8 cellular contexts compared by ENCODE assay signal in the genomic region with DNA sequence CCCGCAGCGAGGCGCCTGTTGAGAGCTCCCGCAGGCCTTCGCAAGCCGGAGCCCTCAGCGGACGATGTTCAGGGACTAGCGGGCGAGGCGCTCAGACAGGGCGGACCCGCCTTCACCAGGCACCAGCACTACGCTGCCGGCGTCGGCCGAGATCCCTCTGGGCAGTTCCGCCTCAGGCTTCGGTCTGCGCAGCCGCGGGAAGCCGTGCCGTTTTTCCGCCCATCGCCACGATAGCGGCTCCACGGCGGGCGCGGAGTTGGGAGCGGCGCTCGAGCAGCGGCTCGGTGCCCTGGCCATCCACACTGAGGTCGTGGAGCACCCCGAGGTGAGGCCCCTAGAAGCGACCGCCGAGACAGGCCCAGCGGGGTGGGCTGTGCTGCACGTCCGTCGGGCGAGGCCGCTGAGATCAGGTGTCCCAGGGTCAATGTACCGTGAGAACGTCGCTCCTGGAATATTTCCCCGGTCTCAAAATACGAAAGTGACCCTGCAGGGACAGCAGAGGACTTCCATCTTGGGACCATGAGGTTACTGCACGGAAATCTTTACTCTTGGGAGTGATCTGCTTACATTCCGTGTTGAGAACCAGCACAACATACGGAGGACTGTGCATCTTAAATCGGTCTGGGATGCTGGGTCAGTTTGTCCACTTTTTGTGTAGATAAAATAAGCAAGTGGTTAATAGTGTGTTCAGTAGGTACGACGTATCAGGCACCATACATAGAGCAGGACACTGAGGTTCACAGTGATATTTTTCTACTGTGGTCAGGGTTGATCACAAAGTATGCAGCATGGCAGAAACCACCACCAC. TPM values are rescaled to one million over a fixed set of nuclear protein-coding genes. Genes with fewer than 3 reads are reported as not detected.
DNase-seq lines count a peak whose midpoint lies in the region; ATAC-seq, FAIRE-seq and TF ChIP-seq lines count a peak whose summit lies in the region.

No MANE protein-coding gene starts in this region.

- DNase-seq in H9 (peak; percentile 75), SK-N-DZ (ENCODE audit: low spot score) (peak; percentile 30), glutamatergic neuron (peak; percentile 91), pancreas (peak; percentile 86 to 97 (median 90)), thyroid gland (peak; percentile 85 to 88)

- no peaks in the 10 kb centered on the region for H3K9me2 ChIP-seq in Loucy (replicated peaks; ENCODE audit: low read depth, low read length)

- H3F3A ChIP-seq in Loucy (ENCODE audit: low read depth), result peaks cover 3% of the 10 kb centered on the region; the same call in 1 of the 2 replicates

- H3K36me3 ChIP-seq in ES-I3 (ENCODE audit: insufficient read depth, low read length) (no peaks in the 10 kb centered on the region; the same call in 1 of the 2 replicates), Loucy (ENCODE audit: insufficient read depth, low read length) (no peaks in the 10 kb centered on the region), pancreas (no peaks in the 10 kb centered on the region), thyroid gland (no peaks in the 10 kb centered on the region)

- H3K4me3 Mint-ChIP-seq in H9 (peak overlapping the region; percentile 72 to 89), glutamatergic neuron (ENCODE audit: unreplicated experiment) (peak overlapping the region; percentile 88)
- H3K4me3 Mint-ChIP-seq in activated naive CD4-positive, alpha-beta T cell treated with anti-CD3 and anti-CD28 coated beads, Interleukin-2, amount 50 U/mL, for 24 hours, result peak overlapping the region; percentile 89

- no peak for TF ChIP-seq CTCF in H9 (conservative IDR thresholded peaks at IDR 0.05)
- TF ChIP-seq CTCF in Loucy (conservative IDR thresholded peaks at IDR 0.05; ENCODE audit: low read length), result no peak
- no peak for TF ChIP-seq CTCF in glutamatergic neuron (IDR thresholded peaks at IDR 0.05; ENCODE audit: partially characterized antibody, unreplicated experiment)
- no peak for TF ChIP-seq CTCF in pancreas (IDR thresholded peaks at IDR 0.05)
- peak in 1 of 6 experiments; percentile 9 for TF ChIP-seq CTCF in thyroid gland (IDR thresholded peaks at IDR 0.05)

- no peak overlapping the region for H2BK15ac ChIP-seq in H9 (ENCODE audit: low read depth, low read length)

- no peak overlapping the region for H4K8ac ChIP-seq in H9 (replicated peaks; ENCODE audit: insufficient read length, low read depth, low read length)

- H2BK5ac ChIP-seq in H9 (ENCODE audit: insufficient read length, low read length), result no peak overlapping the region

- no peak overlapping the region for H2AFZ ChIP-seq in H9 (ENCODE audit: low read length)
- H2AFZ ChIP-seq in Loucy (ENCODE audit: low read length), result peak overlapping the region; percentile 95

- H2BK20ac ChIP-seq in H9 (ENCODE audit: low read depth, low read length, poor library complexity, severe bottlenecking), result no peak overlapping the region

- H2BK120ac ChIP-seq in H9 (ENCODE audit: low read depth, low read length, poor library complexity, severe bottlenecking), result no peak overlapping the region

- H3K27me3 Mint-ChIP-seq in H9 (ENCODE audit: low read depth) (no peaks in the 10 kb centered on the region), glutamatergic neuron (ENCODE audit: unreplicated experiment) (peaks cover 8% of the 10 kb centered on the region)
- no peaks in the 10 kb centered on the region for H3K27me3 Mint-ChIP-seq in activated naive CD4-positive, alpha-beta T cell treated with anti-CD3 and anti-CD28 coated beads, Interleukin-2, amount 50 U/mL, for 24 hours

- H3K9ac ChIP-seq in ES-I3 (ENCODE audit: low read depth, low read length) (peak overlapping the region; percentile 78), H9 (ENCODE audit: extremely low read depth, insufficient read length, low read length) (peak overlapping the region; percentile 29), Loucy (ENCODE audit: low read depth, low read length, poor library complexity, severe bottlenecking) (peak overlapping the region; percentile 91)

- H3K4ac ChIP-seq in H9 (ENCODE audit: low read depth, low read length), result no peak overlapping the region

- no peak for FAIRE-seq in pancreas (lab: Jason Lieb, UNC)

- H3K36me3 Mint-ChIP-seq in H9 (ENCODE audit: insufficient read depth in 1 of 3, low read depth in 3 of 3) (peaks cover 2 to 15% (median 10%) of the 10 kb centered on the region in 3 experiments), glutamatergic neuron (ENCODE audit: unreplicated experiment) (no peaks in the 10 kb centered on the region)
- H3K36me3 Mint-ChIP-seq in activated naive CD4-positive, alpha-beta T cell treated with anti-CD3 and anti-CD28 coated beads, Interleukin-2, amount 50 U/mL, for 24 hours, result no peaks in the 10 kb centered on the region

- no peak overlapping the region for H3K56ac ChIP-seq in H9 (ENCODE audit: insufficient read length, low read depth, low read length)

- no peaks in the 10 kb centered on the region for H3K9me3 ChIP-seq in ES-I3 (ENCODE audit: control insufficient read depth, insufficient read depth, low read length)
- no peaks in the 10 kb centered on the region for H3K9me3 ChIP-seq in H9 (ENCODE audit: control insufficient read depth, low read depth, low read length)
- H3K9me3 ChIP-seq in Loucy (ENCODE audit: insufficient read depth, low read depth, low read length), result no peaks in the 10 kb centered on the region
- H3K9me3 ChIP-seq in pancreas, result no peaks in the 10 kb centered on the region
- no peaks in the 10 kb centered on the region for H3K9me3 ChIP-seq in thyroid gland

- no peak overlapping the region for H2AK5ac ChIP-seq in H9 (ENCODE audit: insufficient read length, low read length)

- TF ChIP-seq POLR2A in thyroid gland (IDR thresholded peaks at IDR 0.05), result peak; percentile 6 to 86

- intact Hi-C loops in pancreas (cut with DNase I), result no loop called here
- intact Hi-C loops in thyroid gland (cut with DNase I), result no loop called here

- H3K18ac ChIP-seq in H9 (ENCODE audit: insufficient read length, low read depth, low read length), result peak overlapping the region; percentile 83

- H3T11ph ChIP-seq in H9 (ENCODE audit: low read length), result no peak overlapping the region

- ATAC-seq in pancreas, result peak; percentile 94 to 97 (median 94)

- no peak overlapping the region for H2BK12ac ChIP-seq in H9 (ENCODE audit: insufficient read length, low read depth, low read length)

- peaks cover 8% of the 10 kb centered on the region for H3K23me2 ChIP-seq in H9 (ENCODE audit: insufficient read length, low read depth, low read length, poor library complexity, severe bottlenecking)

- H3K4me2 ChIP-seq in H9 (ENCODE audit: insufficient read depth, insufficient read length, low read length) (peak overlapping the region; percentile 71), Loucy (ENCODE audit: low read depth, low read length, poor library complexity, severe bottlenecking) (peak overlapping the region; percentile 97)

- H3K23ac ChIP-seq in H9 (ENCODE audit: insufficient read length, low read depth, low read length), result no peak overlapping the region

- no CpG with 5 or more reads among the region's 60 CpGs for WGBS in H9 (ENCODE audit: extremely low coverage, insufficient read length, low lambda C conversion rate)
- 1% methylated on average over 55 to 60 of the region's 60 CpGs for WGBS in pancreas, 2 donors
- 4 to 18% methylated on average over 6 to 38 of the region's 60 CpGs for WGBS in thyroid gland, 2 donors

- peak overlapping the region; percentile 82 for H3K14ac ChIP-seq in H9 (ENCODE audit: insufficient read depth, low read length)

- H3K9me3 Mint-ChIP-seq in H9 (no peaks in the 10 kb centered on the region), glutamatergic neuron (ENCODE audit: unreplicated experiment) (peaks cover 13% of the 10 kb centered on the region)
- H3K9me3 Mint-ChIP-seq in activated naive CD4-positive, alpha-beta T cell treated with anti-CD3 and anti-CD28 coated beads, Interleukin-2, amount 50 U/mL, for 24 hours, result no peaks in the 10 kb centered on the region

- peaks cover 47 to 49% of the 10 kb centered on the region in 2 experiments for H3K4me1 Mint-ChIP-seq in H9
- peaks cover 39% of the 10 kb centered on the region for H3K4me1 Mint-ChIP-seq in activated naive CD4-positive, alpha-beta T cell treated with anti-CD3 and anti-CD28 coated beads, Interleukin-2, amount 50 U/mL, for 24 hours
- peaks cover 12% of the 10 kb centered on the region for H3K4me1 Mint-ChIP-seq in glutamatergic neuron (ENCODE audit: low read depth, unreplicated experiment)

- H3K27me3 ChIP-seq in H9 (ENCODE audit: insufficient read depth, low read length), result no peaks in the 10 kb centered on the region
- no peaks in the 10 kb centered on the region for H3K27me3 ChIP-seq in Loucy (ENCODE audit: insufficient read depth, low read length, poor library complexity, severe bottlenecking)
- H3K27me3 ChIP-seq in pancreas, result no peaks in the 10 kb centered on the region
- no peaks in the 10 kb centered on the region for H3K27me3 ChIP-seq in thyroid gland

- H3K4me1 ChIP-seq in ES-I3 (ENCODE audit: insufficient read depth, low read length) (peaks cover 9% of the 10 kb centered on the region), H9 (ENCODE audit: insufficient read depth, low read length) (no peaks in the 10 kb centered on the region; the same call in 1 of the 2 replicates), Loucy (ENCODE audit: insufficient read depth, low read length, poor library complexity, severe bottlenecking) (peaks cover 19% of the 10 kb centered on the region), pancreas (peaks cover 0 to 13% (median 4%) of the 10 kb centered on the region in 3 donors), thyroid gland (peaks cover 2 to 13% of the 10 kb centered on the region in 2 donors)

- no peak overlapping the region for H4K91ac ChIP-seq in H9 (ENCODE audit: insufficient read length, low read depth, low read length)

- peak overlapping the region; percentile 95 to 98 (median 96) for H3K27ac Mint-ChIP-seq in H9
- peak overlapping the region; percentile 94 for H3K27ac Mint-ChIP-seq in activated naive CD4-positive, alpha-beta T cell treated with anti-CD3 and anti-CD28 coated beads, Interleukin-2, amount 50 U/mL, for 24 hours
- peak overlapping the region; percentile 94 for H3K27ac Mint-ChIP-seq in glutamatergic neuron (ENCODE audit: unreplicated experiment)

- no peaks in the 10 kb centered on the region for H3K79me2 ChIP-seq in H9 (ENCODE audit: insufficient read depth, low read length)
- H3K79me2 ChIP-seq in Loucy (ENCODE audit: insufficient read depth, low read length), result peaks cover 6% of the 10 kb centered on the region

- H4K20me1 ChIP-seq in H9 (ENCODE audit: control insufficient read depth, insufficient read depth, insufficient read length), result no peaks in the 10 kb centered on the region
- no peaks in the 10 kb centered on the region for H4K20me1 ChIP-seq in Loucy (ENCODE audit: insufficient read depth, low read length, poor library complexity, severe bottlenecking)

- H3K4me3 ChIP-seq in Loucy (ENCODE audit: low read length, poor library complexity, severe bottlenecking) (peak overlapping the region; percentile 94), pancreas (peak overlapping the region; percentile 64 to 86 (median 80)), thyroid gland (replicated peaks in 1 of 3) (peak overlapping the region; percentile 50 to 90 (median 52))

- H3K79me1 ChIP-seq in H9 (ENCODE audit: insufficient read depth, low read depth, low read length, poor library complexity, severe bottlenecking), result no peaks in the 10 kb centered on the region

- H3K27ac ChIP-seq in H9 (ENCODE audit: insufficient read length, low read depth, low read length), result no peak overlapping the region
- peak overlapping the region; percentile 92 to 99 (median 95) for H3K27ac ChIP-seq in pancreas
- peak overlapping the region; percentile 42 to 88 (median 86) for H3K27ac ChIP-seq in thyroid gland

- H4K5ac ChIP-seq in H9 (ENCODE audit: insufficient read length, low read depth, low read length), result peak overlapping the region; percentile 11

RNA-seq across cellular contexts. Expression of a gene that starts 13.3 kb away (rescaled TPM):
- total RNA-seq in H9 (2021) (35.6 and 36.4 TPM in 2 replicates), glutamatergic neuron (ENCODE audit: unreplicated experiment) (25.2 TPM), pancreas (10 to 100 TPM; 13.6 to 22.9 (median 16.7) TPM), thyroid gland (10 to 100 TPM; 19.6 to 33.5 (median 27.8) TPM)
- 25.4 and 30.1 TPM in 2 replicates for polyA plus RNA-seq in SK-N-DZ (2014; cell fraction: cytosol; rRNA removed)
- 34.4 and 46.9 TPM in 2 replicates for polyA plus RNA-seq in SK-N-DZ (2014; cell fraction: nucleus; rRNA removed)
- 10 to 100 TPM; 16.2 to 20.6 TPM for polyA plus RNA-seq in pancreas

RNA-seq across cellular contexts. Expression of a gene that starts 49.8 kb away (rescaled TPM):
- total RNA-seq in H9 (2021), result 1,367 and 1,415 TPM in 2 replicates
- 1,352 and 1,971 TPM in 2 replicates for polyA plus RNA-seq in SK-N-DZ (2014; cell fraction: cytosol; rRNA removed)
- 901 and 2,241 TPM in 2 replicates for polyA plus RNA-seq in SK-N-DZ (2014; cell fraction: nucleus; rRNA removed)
- total RNA-seq in glutamatergic neuron (ENCODE audit: unreplicated experiment), result 437 TPM
- 100 to 1,000 TPM; 501 to 776 (median 622) TPM for total RNA-seq in pancreas
- polyA plus RNA-seq in pancreas, result 1,000 to 10,000 TPM in 1 of 2 donors, 100 to 1,000 TPM in 1; 587 to 1,369 TPM
- 1,000 to 10,000 TPM in 2 of 4 donors, 100 to 1,000 TPM in 2; 529 to 1,905 (median 1,352) TPM for total RNA-seq in thyroid gland

RNA-seq across cellular contexts. Expression of a gene that starts 50.2 kb away (rescaled TPM):
- total RNA-seq in H9 (2021), result 8.0 and 9.2 TPM in 2 replicates
- 5.2 and 8.0 TPM in 2 replicates for polyA plus RNA-seq in SK-N-DZ (2014; cell fraction: cytosol; rRNA removed)
- polyA plus RNA-seq in SK-N-DZ (2014; cell fraction: nucleus; rRNA removed), result 18.1 and 20.3 TPM in 2 replicates
- total RNA-seq in glutamatergic neuron (ENCODE audit: unreplicated experiment), result 19.8 TPM
- total RNA-seq in pancreas, result 1 to 10 TPM; 2.9 to 10.0 (median 6.0) TPM
- 10 to 100 TPM in 1 of 2 donors, 1 to 10 TPM in 1; 8.1 to 20.0 TPM for polyA plus RNA-seq in pancreas
- total RNA-seq in thyroid gland, result 10 to 100 TPM; 22.7 to 32.1 (median 27.1) TPM

Comparison
In these comparisons a context has a peak if more than half of its experiments do, and no peak if none do; other contexts are left out.
1. H3K9ac ChIP-seq: peak in every context shown above with its lines; median percentile 91 in Loucy; 78 in ES-I3; 29 in H9.
2. DNase-seq: peak in every context shown above with its lines; median percentile 91 in glutamatergic neuron; 90 in pancreas; 86 in thyroid gland; 75 in H9; 30 in SK-N-DZ.